In the genomic region with DNA sequence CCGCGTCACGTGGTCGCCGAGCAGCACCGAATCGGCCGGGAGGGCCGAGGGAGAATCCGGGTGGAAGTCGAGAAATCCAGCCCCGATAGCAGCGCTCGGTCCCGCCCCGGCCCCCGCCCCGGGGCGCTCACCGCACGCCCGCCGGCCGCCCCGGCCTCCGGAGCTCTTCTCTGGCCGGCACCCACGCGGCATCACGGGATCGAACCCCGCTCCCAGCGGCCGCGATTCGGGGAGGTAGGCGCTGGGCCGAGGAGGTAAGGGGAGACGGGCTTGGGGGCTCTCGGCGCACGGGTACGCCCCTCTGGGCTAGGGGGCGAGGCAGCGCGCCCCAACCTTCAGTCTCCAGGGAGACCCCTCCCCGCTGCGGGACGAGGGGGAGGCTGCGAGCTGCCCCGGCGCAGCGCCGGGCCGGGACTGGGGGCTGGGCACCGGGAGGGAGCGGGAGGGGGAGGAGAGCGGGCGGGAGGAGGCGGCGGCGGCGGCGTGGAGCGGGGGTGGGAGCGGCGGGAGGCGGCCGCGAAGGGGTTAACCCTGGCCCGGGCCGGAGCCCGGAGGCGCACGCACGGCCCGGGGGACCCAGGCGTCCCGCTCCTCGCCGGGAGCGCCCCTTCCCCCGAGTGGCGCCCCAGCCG, we compare ENCODE assay signal across 8 cellular contexts. TPM values are rescaled to one million over a fixed set of nuclear protein-coding genes. Genes with fewer than 3 reads are reported as not detected.
DNase-seq lines count a peak whose midpoint lies in the region; ATAC-seq and TF ChIP-seq lines count a peak whose summit lies in the region.

No MANE protein-coding gene starts in this region.

- peak overlapping the region; percentile 87 for H3K4me3 Mint-ChIP-seq in Caco-2 (ENCODE audit: unreplicated experiment)
- H3K4me3 Mint-ChIP-seq in stimulated activated memory B cell treated with anti-CD40 and anti-IgM and Interleukin-4, amounts not matched to agents 10 μg/mL and 1 μg/mL and 100 μg/mL, for 72 hours, result peak overlapping the region; percentile 70

- intact Hi-C loops in Caco-2 (cut with micrococcal nuclease; ENCODE audit: unreplicated experiment), result loop anchor here (1.0 kb wide), 5 partner anchors 12 to 57 kb away; no protein-coding TSS in a partner anchor
- intact Hi-C loops in dorsolateral prefrontal cortex (cut with DNase I), result loop anchor here (1.0 to 5.0 kb wide), 2 partner anchors 36 to 37 kb away; no protein-coding TSS in a partner anchor

- BruUV-seq in Caco-2 (replicated peaks; lab: Mats Ljungman, UMichigan), result no TSS peak

- H3K4me3 ChIP-seq in Caco-2 (ENCODE audit: low read depth, low read length) (peak overlapping the region; percentile 99), dorsolateral prefrontal cortex (peak overlapping the region; percentile 62 to 99 (median 92))

- H3K27ac ChIP-seq in VCaP (peak overlapping the region; percentile 95), dorsolateral prefrontal cortex (peak overlapping the region; percentile 13 to 98 (median 95))

- H3K36me3 Mint-ChIP-seq in Caco-2 (ENCODE audit: insufficient read depth, unreplicated experiment), result peaks cover 30% of the 10 kb centered on the region
- H3K36me3 Mint-ChIP-seq in stimulated activated memory B cell treated with anti-CD40 and anti-IgM and Interleukin-4, amounts not matched to agents 10 μg/mL and 1 μg/mL and 100 μg/mL, for 72 hours, result no peaks in the 10 kb centered on the region

- peak overlapping the region; percentile 93 for H3K27ac Mint-ChIP-seq in Caco-2 (ENCODE audit: unreplicated experiment)
- H3K27ac Mint-ChIP-seq in stimulated activated memory B cell treated with anti-CD40 and anti-IgM and Interleukin-4, amounts not matched to agents 10 μg/mL and 1 μg/mL and 100 μg/mL, for 72 hours, result peak overlapping the region; percentile 54

- no peaks in the 10 kb centered on the region for H3K27me3 Mint-ChIP-seq in Caco-2 (ENCODE audit: insufficient read depth, unreplicated experiment)
- H3K27me3 Mint-ChIP-seq in stimulated activated memory B cell treated with anti-CD40 and anti-IgM and Interleukin-4, amounts not matched to agents 10 μg/mL and 1 μg/mL and 100 μg/mL, for 72 hours, result no peaks in the 10 kb centered on the region

- ATAC-seq in HG02759 (IDR thresholded peaks at IDR 0.05; ENCODE audit: unreplicated experiment), result peak; percentile 31
- peak; percentile 9 for ATAC-seq in stimulated activated memory B cell treated with anti-CD40 and anti-IgM and Interleukin-4, amounts not matched to agents 10 μg/mL and 1 μg/mL and 100 μg/mL, for 72 hours

- no peaks in the 10 kb centered on the region for H3K9me3 ChIP-seq in Caco-2

- POLR2A ChIA-PET in Caco-2 (lab: Charles Lee), result interaction anchor here (0.5 to 1.9 kb wide), 4 partner anchors 12 to 57 kb away, joined by 5 to 6 read pairs (median 6); a partner anchor contains a TSS

- in situ Hi-C loops in KBM-7 (cut with MboI; ENCODE audit: low pct_unique_long_range_greater_than_20kb, low sequenced_read_pairs), result no loop called here

- no peaks in the 10 kb centered on the region for H3K27me3 ChIP-seq in Caco-2 (replicated peaks; ENCODE audit: control insufficient read depth, insufficient read depth, low read length)
- H3K27me3 ChIP-seq in dorsolateral prefrontal cortex, result no peaks in the 10 kb centered on the region

- H3K4me1 ChIP-seq in Caco-2, result peaks cover 55% of the 10 kb centered on the region

- peaks cover 2% of the 10 kb centered on the region; the same call in 1 of the 2 replicates for H3K36me3 ChIP-seq in Caco-2 (ENCODE audit: control insufficient read depth, insufficient read depth, low read length)

- peak; percentile 82 to 84 for DNase-seq in Caco-2
- DNase-seq in dorsolateral prefrontal cortex, result peak in 9 of 10 donors; percentile 60 to 83 (median 73)
- DNase-seq in lung microvascular endothelial cell (ENCODE audit: low read depth in 2 of 2), result peak; percentile 51 to 69
- no peak for DNase-seq in KBM-7
- no peak for DNase-seq in NCI-H187 treated with DMSO at 0.1 percent for 48 hours (lab: John Stamatoyannopoulos, UW)

- peaks cover 57% of the 10 kb centered on the region for H3K4me1 Mint-ChIP-seq in Caco-2 (ENCODE audit: low read depth, unreplicated experiment)
- peaks cover 40% of the 10 kb centered on the region for H3K4me1 Mint-ChIP-seq in stimulated activated memory B cell treated with anti-CD40 and anti-IgM and Interleukin-4, amounts not matched to agents 10 μg/mL and 1 μg/mL and 100 μg/mL, for 72 hours

- H3K9me3 Mint-ChIP-seq in Caco-2 (ENCODE audit: unreplicated experiment), result no peaks in the 10 kb centered on the region
- no peaks in the 10 kb centered on the region for H3K9me3 Mint-ChIP-seq in stimulated activated memory B cell treated with anti-CD40 and anti-IgM and Interleukin-4, amounts not matched to agents 10 μg/mL and 1 μg/mL and 100 μg/mL, for 72 hours

- CTCF ChIA-PET in Caco-2 (lab: Charles Lee), result interaction anchor here (0.8 to 1.4 kb wide), 5 partner anchors 12 to 36 kb away, joined by 3 read pairs; no protein-coding TSS in a partner anchor

- TF ChIP-seq CTCF in Caco-2 (IDR thresholded peaks at IDR 0.05; ENCODE audit: insufficient read depth in 1 of 2, low read depth in 1 of 2, low read length in 1 of 2, severe bottlenecking in 1 of 2, unreplicated experiment in 1 of 2) (no peak), VCaP (conservative IDR thresholded peaks at IDR 0.05) (no peak), dorsolateral prefrontal cortex (IDR thresholded peaks at IDR 0.05 in 54 of 56, conservative IDR thresholded peaks at IDR 0.05 in 2 of 56; ENCODE audit: low read depth in 1 of 56, partially characterized antibody in 56 of 56) (peak in 8 of 56 donors; percentile 4 to 33 (median 20))

RNA-seq across cellular contexts. Expression of a gene that starts 22.0 kb away (rescaled TPM):
- total RNA-seq in Caco-2 (2022) (106 and 110 TPM in 2 replicates), dorsolateral prefrontal cortex (100 to 1,000 TPM in 43 of 120 experiments, 10 to 100 TPM in 77; 64.3 to 163 (median 92.5) TPM), lung microvascular endothelial cell (22.6 and 27.5 TPM in 2 replicates)

RNA-seq across cellular contexts. Expression of a gene that starts 36.3 kb away (rescaled TPM):
- total RNA-seq in Caco-2 (2022) (2,300 and 2,382 TPM in 2 replicates), dorsolateral prefrontal cortex (100 to 1,000 TPM; 441 to 866 (median 635) TPM), lung microvascular endothelial cell (2,426 and 2,980 TPM in 2 replicates)

Comparison
In these comparisons a context has a peak if more than half of its experiments do, and no peak if none do; other contexts are left out.
1. DNase-seq: peak in Caco-2 (2 of 2), dorsolateral prefrontal cortex (9 of 10) and lung microvascular endothelial cell (2 of 2); none in KBM-7 (single experiment) and NCI-H187 treated with DMSO at 0.1 percent for 48 hours (single experiment).